ENCODE assay signal across 8 cellular contexts in genomic region chr11:9015677-9016076, GRCh38. TPM values are rescaled to one million over a fixed set of nuclear protein-coding genes. Genes with fewer than 3 reads are reported as not detected.
DNase-seq lines count a peak whose midpoint lies in the region; ATAC-seq lines count a peak whose summit lies in the region.

No MANE protein-coding gene starts in this region.

- DNase-seq in DMS153 (lab: John Stamatoyannopoulos, UW) (peak; percentile 65), NCI-H1092 treated with DMSO at 0.1 percent for 48 hours (lab: John Stamatoyannopoulos, UW) (peak; percentile 74), SW480 (ENCODE audit: low spot score) (peak; percentile 71), amygdala (lab: John Stamatoyannopoulos, UW) (peak in 38 of 56 donors; percentile 10 to 75 (median 43)), right cardiac atrium (peak; percentile 51 to 74 (median 64)), sciatic nerve (ENCODE audit: low spot score) (peak; percentile 71)

- H3K27me3 ChIP-seq in right cardiac atrium (ENCODE audit: control insufficient read depth, insufficient read depth), result no peaks in the 10 kb centered on the region

- intact Hi-C loops in right cardiac atrium (cut with DNase I) (loop anchor here in 3 of 4 donors (5.0 to 10.0 kb wide), 3 partner anchors 117 to 489 kb away; no protein-coding TSS in a partner anchor), sciatic nerve (cut with DNase I) (no loop called here)

- ATAC-seq in GM21825 (IDR thresholded peaks at IDR 0.05; ENCODE audit: unreplicated experiment) (peak; percentile 76), right cardiac atrium (peak; percentile 70 to 80), sciatic nerve (peak; percentile 88), HG03159 (IDR thresholded peaks at IDR 0.05; ENCODE audit: unreplicated experiment) (no peak)

- peaks cover 13% of the 10 kb centered on the region for H3K4me1 ChIP-seq in right cardiac atrium (ENCODE audit: control insufficient read depth, insufficient read depth, low read length)

- H3K9me3 ChIP-seq in right cardiac atrium (ENCODE audit: control insufficient read depth, low read length), result no peaks in the 10 kb centered on the region

- no peak overlapping the region for H3K27ac ChIP-seq in right cardiac atrium (ENCODE audit: low read length)

- WGBS in right cardiac atrium, result 13% methylated on average over 4 of the region's 4 CpGs

- H3K4me3 ChIP-seq in right cardiac atrium (ENCODE audit: low read length), result no peak overlapping the region

RNA-seq across cellular contexts. Expression of gene NRIP3, which starts 11.9 kb away (rescaled TPM):
- total RNA-seq in right cardiac atrium, result 1 to 10 TPM; 1.7 to 3.8 (median 2.3) TPM
- polyA plus RNA-seq in right cardiac atrium, result 1.00 TPM
- 0.62 TPM for total RNA-seq in sciatic nerve

RNA-seq across cellular contexts. Expression of gene TMEM9B, which starts 51.4 kb away (rescaled TPM):
- total RNA-seq in right cardiac atrium (10 to 100 TPM; 37.2 to 44.7 (median 40.4) TPM), sciatic nerve (44.0 TPM)
- polyA plus RNA-seq in right cardiac atrium, result 56.8 TPM
